ENCODE assay signal across 1 cellular context in genomic region chr5:77224672-77225355, GRCh38.
TF ChIP-seq lines count a peak whose summit lies in the region.

No MANE protein-coding gene starts in this region.

TF ChIP-seq in SK-N-SH, 30 proteins besides CTCF, POLR2A, EP300 and RAD21 (continued from another document):
- TF ChIP-seq, protein P1, sequence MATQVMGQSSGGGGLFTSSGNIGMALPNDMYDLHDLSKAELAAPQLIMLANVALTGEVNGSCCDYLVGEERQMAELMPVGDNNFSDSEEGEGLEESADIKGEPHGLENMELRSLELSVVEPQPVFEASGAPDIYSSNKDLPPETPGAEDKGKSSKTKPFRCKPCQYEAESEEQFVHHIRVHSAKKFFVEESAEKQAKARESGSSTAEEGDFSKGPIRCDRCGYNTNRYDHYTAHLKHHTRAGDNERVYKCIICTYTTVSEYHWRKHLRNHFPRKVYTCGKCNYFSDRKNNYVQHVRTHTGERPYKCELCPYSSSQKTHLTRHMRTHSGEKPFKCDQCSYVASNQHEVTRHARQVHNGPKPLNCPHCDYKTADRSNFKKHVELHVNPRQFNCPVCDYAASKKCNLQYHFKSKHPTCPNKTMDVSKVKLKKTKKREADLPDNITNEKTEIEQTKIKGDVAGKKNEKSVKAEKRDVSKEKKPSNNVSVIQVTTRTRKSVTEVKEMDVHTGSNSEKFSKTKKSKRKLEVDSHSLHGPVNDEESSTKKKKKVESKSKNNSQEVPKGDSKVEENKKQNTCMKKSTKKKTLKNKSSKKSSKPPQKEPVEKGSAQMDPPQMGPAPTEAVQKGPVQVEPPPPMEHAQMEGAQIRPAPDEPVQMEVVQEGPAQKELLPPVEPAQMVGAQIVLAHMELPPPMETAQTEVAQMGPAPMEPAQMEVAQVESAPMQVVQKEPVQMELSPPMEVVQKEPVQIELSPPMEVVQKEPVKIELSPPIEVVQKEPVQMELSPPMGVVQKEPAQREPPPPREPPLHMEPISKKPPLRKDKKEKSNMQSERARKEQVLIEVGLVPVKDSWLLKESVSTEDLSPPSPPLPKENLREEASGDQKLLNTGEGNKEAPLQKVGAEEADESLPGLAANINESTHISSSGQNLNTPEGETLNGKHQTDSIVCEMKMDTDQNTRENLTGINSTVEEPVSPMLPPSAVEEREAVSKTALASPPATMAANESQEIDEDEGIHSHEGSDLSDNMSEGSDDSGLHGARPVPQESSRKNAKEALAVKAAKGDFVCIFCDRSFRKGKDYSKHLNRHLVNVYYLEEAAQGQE (IDR thresholded peaks at IDR 0.05; ENCODE audit: low read depth, low read length): no peak
- TF ChIP-seq JUND (IDR thresholded peaks at IDR 0.05): no peak
- TF ChIP-seq NRF1 (IDR thresholded peaks at IDR 0.05; ENCODE audit: low read depth, low read length): no peak
- no peak for TF ChIP-seq TAF1 (IDR thresholded peaks at IDR 0.05; ENCODE audit: borderline replicate concordance, low read depth, low read length)
- TF ChIP-seq, protein P2, sequence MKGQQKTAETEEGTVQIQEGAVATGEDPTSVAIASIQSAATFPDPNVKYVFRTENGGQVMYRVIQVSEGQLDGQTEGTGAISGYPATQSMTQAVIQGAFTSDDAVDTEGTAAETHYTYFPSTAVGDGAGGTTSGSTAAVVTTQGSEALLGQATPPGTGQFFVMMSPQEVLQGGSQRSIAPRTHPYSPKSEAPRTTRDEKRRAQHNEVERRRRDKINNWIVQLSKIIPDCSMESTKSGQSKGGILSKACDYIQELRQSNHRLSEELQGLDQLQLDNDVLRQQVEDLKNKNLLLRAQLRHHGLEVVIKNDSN (IDR thresholded peaks at IDR 0.05; ENCODE audit: borderline replicate concordance, low read depth): no peak
